In genomic region chr6:37483917-37484785, GRCh38 we compare ENCODE assay signal across 1 cellular context.
TF ChIP-seq lines count a peak whose summit lies in the region.

No MANE protein-coding gene starts in this region.

TF ChIP-seq in HCT116, 20 proteins besides CTCF, POLR2A, EP300 and RAD21 (continued from another document):
- TF ChIP-seq TCF7L2 (IDR thresholded peaks at IDR 0.05; ENCODE audit: borderline replicate concordance, extremely low read depth, insufficient read depth, insufficient read length) (no peak), EZH2 (IDR thresholded peaks at IDR 0.05) (no peak), ELF1 (IDR thresholded peaks at IDR 0.05; ENCODE audit: borderline replicate concordance, low read depth) (no peak), ATF3 (IDR thresholded peaks at IDR 0.05) (no peak), ZFX (IDR thresholded peaks at IDR 0.05) (no peak), MAX (IDR thresholded peaks at IDR 0.05) (no peak), JUND (IDR thresholded peaks at IDR 0.05) (no peak), CEBPB (IDR thresholded peaks at IDR 0.05; ENCODE audit: low read depth) (no peak), EZH2phosphoT487 (IDR thresholded peaks at IDR 0.05; ENCODE audit: borderline replicate concordance) (no peak), YY1 (IDR thresholded peaks at IDR 0.05; ENCODE audit: extremely low read depth, insufficient replicate concordance, low read depth, low read length) (no peak), FOSL1 (IDR thresholded peaks at IDR 0.05; ENCODE audit: low read depth) (no peak), REST (IDR thresholded peaks at IDR 0.05; ENCODE audit: low read depth) (no peak), CBX3 (IDR thresholded peaks at IDR 0.05; ENCODE audit: low read depth) (no peak), ZNF274 (IDR thresholded peaks at IDR 0.05; ENCODE audit: low read depth, low read length) (no peak), SP1 (IDR thresholded peaks at IDR 0.05; ENCODE audit: low read depth) (no peak)
